In the genomic region with DNA sequence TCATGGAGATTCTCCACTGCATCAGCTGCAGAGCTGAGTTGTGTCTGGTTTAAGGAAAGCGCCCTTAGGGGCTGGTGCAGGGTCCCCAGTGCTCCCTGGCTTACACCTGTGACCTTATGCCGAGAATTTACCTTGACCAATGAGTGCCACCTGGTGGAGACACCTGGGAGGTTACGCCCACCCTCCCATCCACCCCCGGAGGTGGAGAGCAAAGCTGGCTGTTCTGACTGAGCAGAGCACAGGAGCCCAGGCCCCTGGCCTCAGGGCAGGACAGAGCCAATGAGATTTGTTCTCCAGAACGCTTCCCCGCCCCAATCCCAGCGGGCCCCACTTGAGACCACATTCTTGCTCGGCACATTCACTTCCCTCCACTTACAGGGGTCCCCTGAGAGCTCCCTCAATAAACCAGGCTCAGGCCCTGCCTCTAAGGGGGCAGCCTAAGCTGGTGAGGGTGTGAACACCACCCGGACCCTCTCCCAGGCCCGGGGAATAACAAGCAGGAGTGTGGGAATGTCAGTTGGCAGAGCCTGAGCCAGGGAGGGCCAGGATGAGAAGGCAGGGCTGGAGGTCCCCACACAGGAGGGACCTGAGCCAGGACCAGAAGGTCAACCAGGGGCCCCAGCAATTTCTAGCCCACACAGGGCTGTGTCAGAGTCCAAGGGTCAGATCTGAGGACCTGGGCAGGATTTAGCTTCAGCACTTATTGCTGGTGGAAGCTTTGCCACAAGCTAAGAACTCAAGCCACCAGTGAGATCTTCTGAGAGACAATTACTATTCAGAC, we compare ENCODE assay signal across 1 cellular context.
TF ChIP-seq lines count a peak whose summit lies in the region.

No MANE protein-coding gene starts in this region.

TF ChIP-seq in HepG2, 621 proteins besides CTCF, POLR2A, EP300 and RAD21 (continued from another document and continues in another):
- TF ChIP-seq, protein P1, sequence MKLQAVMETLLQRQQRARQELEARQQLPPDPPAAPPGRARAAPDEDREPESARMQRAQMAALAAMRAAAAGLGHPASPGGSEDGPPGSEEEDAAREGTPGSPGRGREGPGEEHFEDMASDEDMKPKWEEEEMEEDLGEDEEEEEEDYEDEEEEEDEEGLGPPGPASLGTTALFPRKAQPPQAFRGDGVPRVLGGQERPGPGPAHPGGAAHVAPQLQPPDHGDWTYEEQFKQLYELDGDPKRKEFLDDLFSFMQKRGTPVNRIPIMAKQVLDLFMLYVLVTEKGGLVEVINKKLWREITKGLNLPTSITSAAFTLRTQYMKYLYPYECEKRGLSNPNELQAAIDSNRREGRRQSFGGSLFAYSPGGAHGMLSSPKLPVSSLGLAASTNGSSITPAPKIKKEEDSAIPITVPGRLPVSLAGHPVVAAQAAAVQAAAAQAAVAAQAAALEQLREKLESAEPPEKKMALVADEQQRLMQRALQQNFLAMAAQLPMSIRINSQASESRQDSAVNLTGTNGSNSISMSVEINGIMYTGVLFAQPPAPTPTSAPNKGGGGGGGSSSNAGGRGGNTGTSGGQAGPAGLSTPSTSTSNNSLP (IDR thresholded peaks at IDR 0.05; ENCODE audit: low read depth, low read length): no peak
- TF ChIP-seq, protein P2, sequence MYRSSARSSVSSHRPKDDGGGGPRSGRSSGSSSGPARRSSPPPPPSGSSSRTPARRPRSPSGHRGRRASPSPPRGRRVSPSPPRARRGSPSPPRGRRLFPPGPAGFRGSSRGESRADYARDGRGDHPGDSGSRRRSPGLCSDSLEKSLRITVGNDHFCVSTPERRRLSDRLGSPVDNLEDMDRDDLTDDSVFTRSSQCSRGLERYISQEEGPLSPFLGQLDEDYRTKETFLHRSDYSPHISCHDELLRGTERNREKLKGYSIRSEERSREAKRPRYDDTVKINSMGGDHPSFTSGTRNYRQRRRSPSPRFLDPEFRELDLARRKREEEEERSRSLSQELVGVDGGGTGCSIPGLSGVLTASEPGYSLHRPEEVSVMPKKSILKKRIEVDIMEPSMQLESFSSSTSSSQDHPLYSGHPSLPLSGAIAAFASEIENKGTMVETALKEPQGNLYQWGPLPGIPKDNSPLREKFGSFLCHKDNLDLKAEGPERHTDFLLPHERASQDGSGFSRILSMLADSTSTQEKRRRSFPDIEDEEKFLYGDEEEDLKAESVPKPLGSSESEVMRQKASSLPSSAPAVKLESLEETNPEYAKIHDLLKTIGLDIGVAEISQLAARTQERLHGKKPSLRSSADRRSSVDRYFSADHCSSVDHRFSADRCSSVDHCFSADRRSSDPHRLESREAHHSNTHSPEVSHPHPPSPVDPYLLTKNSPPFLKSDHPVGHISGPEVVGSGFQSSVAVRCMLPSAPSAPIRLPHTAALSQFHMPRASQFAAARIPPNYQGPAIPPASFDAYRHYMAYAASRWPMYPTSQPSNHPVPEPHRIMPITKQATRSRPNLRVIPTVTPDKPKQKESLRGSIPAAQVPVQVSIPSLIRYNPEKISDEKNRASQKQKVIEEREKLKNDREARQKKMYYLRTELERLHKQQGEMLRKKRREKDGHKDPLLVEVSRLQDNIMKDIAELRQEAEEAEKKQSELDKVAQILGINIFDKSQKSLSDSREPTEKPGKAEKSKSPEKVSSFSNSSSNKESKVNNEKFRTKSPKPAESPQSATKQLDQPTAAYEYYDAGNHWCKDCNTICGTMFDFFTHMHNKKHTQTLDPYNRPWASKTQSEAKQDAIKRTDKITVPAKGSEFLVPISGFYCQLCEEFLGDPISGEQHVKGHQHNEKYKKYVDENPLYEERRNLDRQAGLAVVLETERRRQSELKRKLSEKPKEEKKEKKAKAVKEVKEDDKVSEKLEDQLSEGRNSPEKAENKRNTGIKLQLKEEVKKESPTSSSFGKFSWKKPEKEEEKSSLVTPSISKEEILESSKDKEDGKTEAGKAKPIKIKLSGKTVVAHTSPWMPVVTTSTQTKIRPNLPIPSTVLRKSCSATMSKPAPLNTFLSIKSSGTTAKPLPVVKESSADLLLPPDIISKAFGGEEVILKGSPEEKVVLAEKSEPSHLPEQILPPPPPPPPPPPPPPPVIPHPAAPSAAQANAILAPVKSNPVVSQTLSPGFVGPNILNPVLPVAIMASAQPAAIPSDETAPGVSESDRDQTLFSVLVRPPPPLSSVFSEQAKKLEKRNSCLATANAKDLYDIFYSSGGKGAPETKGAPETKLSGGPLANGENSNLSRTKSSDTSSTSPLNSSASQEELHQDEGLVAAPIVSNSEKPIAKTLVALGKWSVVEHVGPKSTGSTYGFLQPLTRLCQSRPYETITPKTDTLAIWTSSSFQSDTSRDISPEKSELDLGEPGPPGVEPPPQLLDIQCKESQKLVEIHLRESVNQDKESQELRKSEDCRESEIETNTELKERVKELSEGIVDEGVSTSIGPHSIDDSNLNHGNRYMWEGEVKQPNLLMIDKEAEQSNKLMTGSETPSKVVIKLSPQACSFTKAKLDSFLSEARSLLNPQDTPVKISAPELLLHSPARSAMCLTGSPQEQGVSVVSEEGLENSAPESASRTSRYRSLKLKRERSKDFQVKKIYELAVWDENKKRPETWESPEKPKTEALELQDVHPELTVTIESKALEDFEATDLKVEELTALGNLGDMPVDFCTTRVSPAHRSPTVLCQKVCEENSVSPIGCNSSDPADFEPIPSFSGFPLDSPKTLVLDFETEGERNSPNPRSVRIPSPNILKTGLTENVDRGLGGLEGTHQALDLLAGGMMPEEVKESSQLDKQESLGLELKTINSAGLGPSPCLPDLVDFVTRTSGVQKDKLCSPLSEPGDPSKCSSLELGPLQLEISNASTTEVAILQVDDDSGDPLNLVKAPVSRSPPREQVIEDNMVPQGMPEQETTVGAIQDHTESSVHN (CRISPR knock-in tag; IDR thresholded peaks at IDR 0.05): no peak
- TF ChIP-seq NR2F2 (IDR thresholded peaks at IDR 0.05; ENCODE audit: borderline replicate concordance, low read depth): peak; percentile 55; the same call in 1 of the 2 replicates
- TF ChIP-seq, protein P3, sequence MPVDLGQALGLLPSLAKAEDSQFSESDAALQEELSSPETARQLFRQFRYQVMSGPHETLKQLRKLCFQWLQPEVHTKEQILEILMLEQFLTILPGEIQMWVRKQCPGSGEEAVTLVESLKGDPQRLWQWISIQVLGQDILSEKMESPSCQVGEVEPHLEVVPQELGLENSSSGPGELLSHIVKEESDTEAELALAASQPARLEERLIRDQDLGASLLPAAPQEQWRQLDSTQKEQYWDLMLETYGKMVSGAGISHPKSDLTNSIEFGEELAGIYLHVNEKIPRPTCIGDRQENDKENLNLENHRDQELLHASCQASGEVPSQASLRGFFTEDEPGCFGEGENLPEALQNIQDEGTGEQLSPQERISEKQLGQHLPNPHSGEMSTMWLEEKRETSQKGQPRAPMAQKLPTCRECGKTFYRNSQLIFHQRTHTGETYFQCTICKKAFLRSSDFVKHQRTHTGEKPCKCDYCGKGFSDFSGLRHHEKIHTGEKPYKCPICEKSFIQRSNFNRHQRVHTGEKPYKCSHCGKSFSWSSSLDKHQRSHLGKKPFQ (CRISPR knock-in tag; IDR thresholded peaks at IDR 0.05; ENCODE audit: insufficient replicate concordance): no peak
- TF ChIP-seq CCAR2 (optimal IDR thresholded peaks at IDR 0.05; ENCODE audit: low read depth, low read length): no peak
- no peak for TF ChIP-seq ERF (CRISPR knock-in tag; IDR thresholded peaks at IDR 0.05)
- TF ChIP-seq HNRNPUL1 (IDR thresholded peaks at IDR 0.05; ENCODE audit: low read depth, low read length): no peak
- no peak for TF ChIP-seq MTF1 (CRISPR knock-in tag; IDR thresholded peaks at IDR 0.05)
- TF ChIP-seq ZNF557 (CRISPR knock-in tag; IDR thresholded peaks at IDR 0.05): no peak
- no peak for TF ChIP-seq ZNF256 (CRISPR knock-in tag; conservative IDR thresholded peaks at IDR 0.05)
- no peak for TF ChIP-seq ZIK1 (CRISPR knock-in tag; IDR thresholded peaks at IDR 0.05; ENCODE audit: borderline replicate concordance, low read depth)
- no peak for TF ChIP-seq ZNF20 (CRISPR knock-in tag; IDR thresholded peaks at IDR 0.05)
- no peak for TF ChIP-seq ZBTB21 (CRISPR knock-in tag; IDR thresholded peaks at IDR 0.05)
- TF ChIP-seq, protein P4, sequence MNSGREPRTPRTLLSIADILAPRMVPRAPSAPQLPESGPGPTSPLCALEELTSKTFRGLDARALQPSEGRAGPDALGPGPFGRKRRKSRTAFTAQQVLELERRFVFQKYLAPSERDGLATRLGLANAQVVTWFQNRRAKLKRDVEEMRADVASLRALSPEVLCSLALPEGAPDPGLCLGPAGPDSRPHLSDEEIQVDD (CRISPR knock-in tag; IDR thresholded peaks at IDR 0.05; ENCODE audit: borderline replicate concordance): no peak
- no peak for TF ChIP-seq KMT2B (CRISPR knock-in tag; IDR thresholded peaks at IDR 0.05)
- TF ChIP-seq, protein P5, sequence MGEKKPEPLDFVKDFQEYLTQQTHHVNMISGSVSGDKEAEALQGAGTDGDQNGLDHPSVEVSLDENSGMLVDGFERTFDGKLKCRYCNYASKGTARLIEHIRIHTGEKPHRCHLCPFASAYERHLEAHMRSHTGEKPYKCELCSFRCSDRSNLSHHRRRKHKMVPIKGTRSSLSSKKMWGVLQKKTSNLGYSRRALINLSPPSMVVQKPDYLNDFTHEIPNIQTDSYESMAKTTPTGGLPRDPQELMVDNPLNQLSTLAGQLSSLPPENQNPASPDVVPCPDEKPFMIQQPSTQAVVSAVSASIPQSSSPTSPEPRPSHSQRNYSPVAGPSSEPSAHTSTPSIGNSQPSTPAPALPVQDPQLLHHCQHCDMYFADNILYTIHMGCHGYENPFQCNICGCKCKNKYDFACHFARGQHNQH (CRISPR knock-in tag; IDR thresholded peaks at IDR 0.05): no peak
- TF ChIP-seq, protein P6, sequence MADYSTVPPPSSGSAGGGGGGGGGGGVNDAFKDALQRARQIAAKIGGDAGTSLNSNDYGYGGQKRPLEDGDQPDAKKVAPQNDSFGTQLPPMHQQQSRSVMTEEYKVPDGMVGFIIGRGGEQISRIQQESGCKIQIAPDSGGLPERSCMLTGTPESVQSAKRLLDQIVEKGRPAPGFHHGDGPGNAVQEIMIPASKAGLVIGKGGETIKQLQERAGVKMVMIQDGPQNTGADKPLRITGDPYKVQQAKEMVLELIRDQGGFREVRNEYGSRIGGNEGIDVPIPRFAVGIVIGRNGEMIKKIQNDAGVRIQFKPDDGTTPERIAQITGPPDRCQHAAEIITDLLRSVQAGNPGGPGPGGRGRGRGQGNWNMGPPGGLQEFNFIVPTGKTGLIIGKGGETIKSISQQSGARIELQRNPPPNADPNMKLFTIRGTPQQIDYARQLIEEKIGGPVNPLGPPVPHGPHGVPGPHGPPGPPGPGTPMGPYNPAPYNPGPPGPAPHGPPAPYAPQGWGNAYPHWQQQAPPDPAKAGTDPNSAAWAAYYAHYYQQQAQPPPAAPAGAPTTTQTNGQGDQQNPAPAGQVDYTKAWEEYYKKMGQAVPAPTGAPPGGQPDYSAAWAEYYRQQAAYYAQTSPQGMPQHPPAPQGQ (CRISPR knock-in tag; IDR thresholded peaks at IDR 0.05; ENCODE audit: borderline replicate concordance): no peak
- 0 out of 2 replicates have a peak, but pooled peaks have one; percentile 26 for TF ChIP-seq ZNF878 (CRISPR knock-in tag; IDR thresholded peaks at IDR 0.05)
- no peak for TF ChIP-seq ZNF326 (CRISPR knock-in tag; IDR thresholded peaks at IDR 0.05; ENCODE audit: borderline replicate concordance)
- TF ChIP-seq RAD51 (IDR thresholded peaks at IDR 0.05; ENCODE audit: borderline replicate concordance): no peak
- TF ChIP-seq, protein P7, sequence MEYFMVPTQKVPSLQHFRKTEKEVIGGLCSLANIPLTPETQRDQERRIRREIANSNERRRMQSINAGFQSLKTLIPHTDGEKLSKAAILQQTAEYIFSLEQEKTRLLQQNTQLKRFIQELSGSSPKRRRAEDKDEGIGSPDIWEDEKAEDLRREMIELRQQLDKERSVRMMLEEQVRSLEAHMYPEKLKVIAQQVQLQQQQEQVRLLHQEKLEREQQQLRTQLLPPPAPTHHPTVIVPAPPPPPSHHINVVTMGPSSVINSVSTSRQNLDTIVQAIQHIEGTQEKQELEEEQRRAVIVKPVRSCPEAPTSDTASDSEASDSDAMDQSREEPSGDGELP (IDR thresholded peaks at IDR 0.05; ENCODE audit: borderline replicate concordance, low read depth): no peak
- TF ChIP-seq KDM6A (CRISPR knock-in tag; IDR thresholded peaks at IDR 0.05; ENCODE audit: low read depth): peak; percentile 68; the same call in 1 of the 2 replicates
- no peak for TF ChIP-seq NFYC (CRISPR knock-in tag; IDR thresholded peaks at IDR 0.05)
- TF ChIP-seq ZMYM4 (CRISPR knock-in tag; IDR thresholded peaks at IDR 0.05): no peak
- TF ChIP-seq, protein P8, sequence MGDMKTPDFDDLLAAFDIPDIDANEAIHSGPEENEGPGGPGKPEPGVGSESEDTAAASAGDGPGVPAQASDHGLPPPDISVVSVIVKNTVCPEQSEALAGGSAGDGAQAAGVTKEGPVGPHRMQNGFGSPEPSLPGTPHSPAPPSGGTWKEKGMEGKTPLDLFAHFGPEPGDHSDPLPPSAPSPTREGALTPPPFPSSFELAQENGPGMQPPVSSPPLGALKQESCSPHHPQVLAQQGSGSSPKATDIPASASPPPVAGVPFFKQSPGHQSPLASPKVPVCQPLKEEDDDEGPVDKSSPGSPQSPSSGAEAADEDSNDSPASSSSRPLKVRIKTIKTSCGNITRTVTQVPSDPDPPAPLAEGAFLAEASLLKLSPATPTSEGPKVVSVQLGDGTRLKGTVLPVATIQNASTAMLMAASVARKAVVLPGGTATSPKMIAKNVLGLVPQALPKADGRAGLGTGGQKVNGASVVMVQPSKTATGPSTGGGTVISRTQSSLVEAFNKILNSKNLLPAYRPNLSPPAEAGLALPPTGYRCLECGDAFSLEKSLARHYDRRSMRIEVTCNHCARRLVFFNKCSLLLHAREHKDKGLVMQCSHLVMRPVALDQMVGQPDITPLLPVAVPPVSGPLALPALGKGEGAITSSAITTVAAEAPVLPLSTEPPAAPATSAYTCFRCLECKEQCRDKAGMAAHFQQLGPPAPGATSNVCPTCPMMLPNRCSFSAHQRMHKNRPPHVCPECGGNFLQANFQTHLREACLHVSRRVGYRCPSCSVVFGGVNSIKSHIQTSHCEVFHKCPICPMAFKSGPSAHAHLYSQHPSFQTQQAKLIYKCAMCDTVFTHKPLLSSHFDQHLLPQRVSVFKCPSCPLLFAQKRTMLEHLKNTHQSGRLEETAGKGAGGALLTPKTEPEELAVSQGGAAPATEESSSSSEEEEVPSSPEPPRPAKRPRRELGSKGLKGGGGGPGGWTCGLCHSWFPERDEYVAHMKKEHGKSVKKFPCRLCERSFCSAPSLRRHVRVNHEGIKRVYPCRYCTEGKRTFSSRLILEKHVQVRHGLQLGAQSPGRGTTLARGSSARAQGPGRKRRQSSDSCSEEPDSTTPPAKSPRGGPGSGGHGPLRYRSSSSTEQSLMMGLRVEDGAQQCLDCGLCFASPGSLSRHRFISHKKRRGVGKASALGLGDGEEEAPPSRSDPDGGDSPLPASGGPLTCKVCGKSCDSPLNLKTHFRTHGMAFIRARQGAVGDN (CRISPR knock-in tag; IDR thresholded peaks at IDR 0.05): peak; percentile 48
- TF ChIP-seq POGZ (CRISPR knock-in tag; IDR thresholded peaks at IDR 0.05): 0 out of 2 replicates have a peak, but pooled peaks have one; percentile 23
- no peak for TF ChIP-seq ZNF546 (CRISPR knock-in tag; conservative IDR thresholded peaks at IDR 0.05)
- TF ChIP-seq ZNF563 (CRISPR knock-in tag; IDR thresholded peaks at IDR 0.05): no peak
- no peak for TF ChIP-seq DNMT3B (CRISPR knock-in tag; conservative IDR thresholded peaks at IDR 0.05)
- peak; percentile 89 for TF ChIP-seq HNF4G (IDR thresholded peaks at IDR 0.05; ENCODE audit: borderline replicate concordance, low read depth, low read length)
- TF ChIP-seq HNF4G (CRISPR knock-in tag; IDR thresholded peaks at IDR 0.05; ENCODE audit: borderline replicate concordance, low read depth): peak; percentile 64; the same call in 1 of the 2 replicates
- TF ChIP-seq HCFC1 (IDR thresholded peaks at IDR 0.05; ENCODE audit: low read depth, low read length): no peak
- peak; percentile 45; the same call in 1 of the 2 replicates for TF ChIP-seq NRL (CRISPR knock-in tag; IDR thresholded peaks at IDR 0.05; ENCODE audit: borderline replicate concordance)
